ENCODE assay signal across 22 cellular contexts in the genomic region with DNA sequence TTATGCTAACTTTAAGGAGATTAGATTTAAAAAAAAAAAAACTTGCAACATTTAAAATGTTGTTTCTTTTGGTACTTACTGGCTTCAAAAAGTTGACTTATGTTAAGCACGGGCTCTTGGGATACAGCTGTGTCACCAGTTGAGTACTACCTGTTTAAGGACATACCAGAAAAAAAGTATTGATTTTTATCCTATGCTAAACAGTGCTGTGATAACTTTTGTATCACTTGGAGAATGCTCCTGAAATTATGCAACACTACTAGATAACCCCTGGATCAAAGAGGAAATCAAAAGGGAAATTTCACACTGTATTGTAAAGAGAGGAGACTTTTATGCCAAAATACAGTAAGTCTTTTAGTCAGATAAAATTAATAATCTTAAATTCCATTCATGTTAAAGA.
"Had no signal": no experiment of that assay in that cellular context is flagged by ENCODE, and none has a peak within 500 bp of the region (broad histone marks: within the 10 kb centered on the region; RNA-seq: fewer than 3 reads in every experiment).

No MANE protein-coding gene starts in this region.

- H3K27ac Mint-ChIP-seq: naive thymus-derived CD8-positive, alpha-beta T cell had no signal

- H3K9me3 Mint-ChIP-seq: naive thymus-derived CD8-positive, alpha-beta T cell had no signal

- H3K27me3 ChIP-seq: dorsolateral prefrontal cortex, esophagus squamous epithelium, gastrocnemius medialis, heart right ventricle had no signal

- H3K9me3 ChIP-seq: esophagus squamous epithelium, gastrocnemius medialis, heart right ventricle, lower lobe of right lung had no signal

- H3K4me1 ChIP-seq: lower lobe of right lung had no signal

- H3K4me3 ChIP-seq: coronary artery, dorsolateral prefrontal cortex, esophagus squamous epithelium, gastrocnemius medialis, heart right ventricle, lower lobe of right lung had no signal

- H3K27me3 Mint-ChIP-seq: naive thymus-derived CD8-positive, alpha-beta T cell had no signal

- H3K4me3 Mint-ChIP-seq: naive thymus-derived CD8-positive, alpha-beta T cell had no signal

- DNase-seq: dermis blood vessel endothelial cell; dorsolateral prefrontal cortex; effector CD4-positive, alpha-beta T cell; effector memory CD4-positive, alpha-beta T cell; erythroblast; esophagus squamous epithelium; foreskin fibroblast; foreskin melanocyte; gastrocnemius medialis; glutamatergic neuron; head of caudate nucleus; heart right ventricle; hippocampal formation; left cardiac atrium; left ventricle myocardium superior; lower lobe of right lung; mesenchymal stem cell; midbrain; naive thymus-derived CD8-positive, alpha-beta T cell had no signal

- H3K27ac ChIP-seq: coronary artery, dorsolateral prefrontal cortex, epithelial cell of prostate, esophagus squamous epithelium, gastrocnemius medialis, heart right ventricle, lower lobe of right lung had no signal

- H3K36me3 ChIP-seq: gastrocnemius medialis had no signal

- ATAC-seq: esophagus mucosa; gastrocnemius medialis; heart right ventricle; left cardiac atrium; left ventricle myocardium superior; lower lobe of right lung; naive thymus-derived CD8-positive, alpha-beta T cell had no signal
